Comparison of ENCODE assay signal across 22 cellular contexts in genomic region chr1:109265016-109265415, GRCh38. TPM values are rescaled to one million over a fixed set of nuclear protein-coding genes. Genes with fewer than 3 reads are reported as not detected.
"Had no signal": no experiment of that assay in that cellular context is flagged by ENCODE, and none has a peak within 500 bp of the region (broad histone marks: within the 10 kb centered on the region; RNA-seq: fewer than 3 reads in every experiment).

No MANE protein-coding gene starts in this region.

- H3K4me3 ChIP-seq: MG63, Peyer's patch had no signal

- DNase-seq: activated CD4-positive, alpha-beta T cell treated with anti-CD3 and anti-CD28 coated beads for 48 hours; activated CD4-positive, alpha-beta T cell treated with anti-CD3 and anti-CD28 coated beads, Interleukin-2, amount 50 U/mL, for 4 hours; activated CD4-positive, CD25-positive, alpha-beta regulatory T cell treated with anti-CD3 and anti-CD28 coated beads, Interleukin-2, amount 50 U/mL, for 72 hours; activated CD8-positive, alpha-beta T cell treated with anti-CD3 and anti-CD28 coated beads, Interleukin-2, amount 10 ng/mL, durations not matched to agents 7 days and 5 days; activated gamma-delta T cell; activated naive CD4-positive, alpha-beta T cell treated with anti-CD3 and anti-CD28 coated beads for 36 hours; activated T-cell treated with anti-CD3 and anti-CD28 coated beads, Interleukin-2, amount 50 U/mL, for 4 hours; amygdala; MG63; MV-4-11; NCI-H1092 treated with DMSO at 0.1 percent for 48 hours; NCI-H1417 treated with DMSO at 0.1 percent for 48 hours; NCI-H1694; NCI-H2081; NCI-H510A treated with DMSO at 0.1 percent for 48 hours; NCI-H69; Peyer's patch; SHP77 treated with DMSO at 0.1 percent for 48 hours; T-helper 17 cell; T-helper 9 cell had no signal

- ATAC-seq: activated CD8-positive, alpha-beta T cell treated with anti-CD3 and anti-CD28 coated beads, Interleukin-2, amount 10 ng/mL, durations not matched to agents 7 days and 5 days; activated T-cell treated with anti-CD3 and anti-CD28 coated beads, Interleukin-2, amount 50 U/mL, for 4 hours; activated T-helper 17 cell treated with anti-CD3 and anti-CD28 coated beads, Interleukin-2, amount 50 U/mL, for 72 hours; T-helper 17 cell; WTC11 had no signal

- H3K9me3 ChIP-seq: Peyer's patch had no signal

- H3K36me3 ChIP-seq: MG63, Peyer's patch had no signal

- H3K27me3 ChIP-seq: MG63, Peyer's patch had no signal

- H3K27ac ChIP-seq: Peyer's patch had no signal

RNA-seq across cellular contexts. Expression of gene MYBPHL, which starts 41.8 kb away (rescaled TPM):
- total RNA-seq: activated CD8-positive, alpha-beta T cell treated with anti-CD3 and anti-CD28 coated beads, Interleukin-2, amount 10 ng/mL, durations not matched to agents 7 days and 5 days; activated naive CD4-positive, alpha-beta T cell treated with anti-CD3 and anti-CD28 coated beads for 36 hours; activated T-cell treated with anti-CD3 and anti-CD28 coated beads, Interleukin-2, amount 50 U/mL, for 4 hours; activated T-helper 17 cell treated with anti-CD3 and anti-CD28 coated beads, Interleukin-2, amount 50 U/mL, for 72 hours; Peyer's patch; T-helper 17 cell had no signal
